ENCODE assay signal across 9 cellular contexts in the genomic region with DNA sequence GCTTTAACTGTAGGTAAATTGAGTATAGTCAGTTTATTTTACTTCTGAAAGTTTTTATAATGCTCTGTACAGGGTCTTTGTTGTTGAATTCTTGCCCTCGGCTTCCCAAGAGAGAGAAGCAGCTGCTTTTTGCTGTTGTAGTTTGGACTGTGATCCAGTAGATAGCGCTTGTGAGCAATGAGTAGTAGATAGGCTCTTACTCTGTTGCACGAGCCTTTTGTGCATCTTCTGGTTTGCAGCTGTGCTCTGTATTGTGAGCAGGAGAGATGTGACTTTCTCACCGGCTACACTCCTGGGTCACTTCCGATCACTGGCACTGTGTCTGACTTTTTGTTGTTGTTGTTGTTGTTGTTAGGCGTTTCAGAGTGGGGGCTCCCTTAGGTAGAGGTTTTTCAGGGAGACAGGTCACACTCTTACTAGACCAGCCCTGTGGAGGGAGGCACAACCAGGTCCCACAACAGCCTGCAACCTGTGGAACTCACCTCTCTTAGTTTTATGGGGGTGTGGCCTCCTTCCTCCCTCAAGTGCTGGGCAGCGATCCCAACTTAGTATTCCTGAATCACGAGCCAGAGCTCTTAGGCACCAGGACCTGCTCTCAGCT.
A peak's percentile ranks its signal among the peaks of the same experiment; 100 is the strongest.
DNase-seq lines count a peak whose midpoint lies in the region; ATAC-seq and TF ChIP-seq lines count a peak whose summit lies in the region.
"Had no signal": no experiment of that assay in that cellular context is flagged by ENCODE, and none has a peak within 500 bp of the region (broad histone marks: within the 10 kb centered on the region; RNA-seq: fewer than 3 reads in every experiment).

No MANE protein-coding gene starts in this region.

- H3K27me3 Mint-ChIP-seq in nephron progenitor cell (ENCODE audit: low read depth, poor library complexity), result no peaks in the 10 kb centered on the region
- H3K27me3 Mint-ChIP-seq in stimulated activated naive CD8-positive, alpha-beta T cell treated with anti-CD3 and anti-CD28 coated beads, Interleukin-15, amount 100 ng/mL, for 72 hours, result no peaks in the 10 kb centered on the region
- H3K27me3 Mint-ChIP-seq: naive B cell had no signal

- no peak for ATAC-seq in stimulated activated naive CD8-positive, alpha-beta T cell treated with anti-CD3 and anti-CD28 coated beads, Interleukin-15, amount 100 ng/mL, for 72 hours

- H3K9ac ChIP-seq in adipocyte (ENCODE audit: low read length), result no peak overlapping the region

- no peak overlapping the region for H3K4me3 Mint-ChIP-seq in nephron progenitor cell
- H3K4me3 Mint-ChIP-seq in stimulated activated naive CD8-positive, alpha-beta T cell treated with anti-CD3 and anti-CD28 coated beads, Interleukin-15, amount 100 ng/mL, for 72 hours, result no peak overlapping the region
- H3K4me3 Mint-ChIP-seq: naive B cell had no signal

- H3K4me1 Mint-ChIP-seq in nephron progenitor cell, result no peaks in the 10 kb centered on the region
- no peaks in the 10 kb centered on the region for H3K4me1 Mint-ChIP-seq in stimulated activated naive CD8-positive, alpha-beta T cell treated with anti-CD3 and anti-CD28 coated beads, Interleukin-15, amount 100 ng/mL, for 72 hours
- H3K4me1 Mint-ChIP-seq: naive B cell had no signal

- no peak overlapping the region for H3K27ac Mint-ChIP-seq in nephron progenitor cell
- H3K27ac Mint-ChIP-seq in stimulated activated naive CD8-positive, alpha-beta T cell treated with anti-CD3 and anti-CD28 coated beads, Interleukin-15, amount 100 ng/mL, for 72 hours, result no peak overlapping the region
- H3K27ac Mint-ChIP-seq: naive B cell had no signal

- H3K4me1 ChIP-seq in adipocyte (ENCODE audit: control insufficient read depth, insufficient read depth, low read length), result no peaks in the 10 kb centered on the region

- in situ Hi-C loops in GM13977 (cut with MboI; ENCODE audit: low pct_unique_long_range_greater_than_20kb, low sequenced_read_pairs, unreplicated experiment), result no loop called here

- DNase-seq in GM13977 (ENCODE audit: low spot score), result peak; percentile 9
- DNase-seq in H4 (ENCODE audit: low spot score), result peak; percentile 63
- DNase-seq in Kasumi-1 (lab: John Stamatoyannopoulos, UW), result peak; percentile 84 to 87
- DNase-seq in adipocyte (ENCODE audit: low read depth), result peak; percentile 71
- peak; percentile 34 for DNase-seq in nephron progenitor cell
- no peak for DNase-seq in NCI-H2196 treated with DMSO at 0.1 percent for 48 hours (lab: John Stamatoyannopoulos, UW; ENCODE audit: unreplicated experiment)
- no peak for DNase-seq in activated naive CD4-positive, alpha-beta T cell treated with Interleukin-2 at 50 U/mL for 16 hours
- no peak for DNase-seq in stimulated activated naive CD8-positive, alpha-beta T cell treated with anti-CD3 and anti-CD28 coated beads, Interleukin-15, amount 100 ng/mL, for 72 hours
- DNase-seq: naive B cell had no signal

- TF ChIP-seq CTCF in GM13977 (IDR thresholded peaks at IDR 0.05; ENCODE audit: extremely low read depth, insufficient read depth, missing control alignments) (peak; percentile 68), nephron progenitor cell (IDR thresholded peaks at IDR 0.05) (peak; percentile 66)

- no peak overlapping the region for H3K4me3 ChIP-seq in adipocyte (ENCODE audit: low read length)

- peaks cover 7% of the 10 kb centered on the region for H3K9me3 Mint-ChIP-seq in nephron progenitor cell
- peaks cover 9 to 13% of the 10 kb centered on the region in 2 donors for H3K9me3 Mint-ChIP-seq in stimulated activated naive CD8-positive, alpha-beta T cell treated with anti-CD3 and anti-CD28 coated beads, Interleukin-15, amount 100 ng/mL, for 72 hours
- H3K9me3 Mint-ChIP-seq: naive B cell had no signal

- no peaks in the 10 kb centered on the region for H3K9me3 ChIP-seq in adipocyte (ENCODE audit: control insufficient read depth, low read length)

- H3K36me3 ChIP-seq in adipocyte (ENCODE audit: control insufficient read depth, insufficient read depth, low read length, severe bottlenecking), result no peaks in the 10 kb centered on the region

- no peaks in the 10 kb centered on the region for H3K36me3 Mint-ChIP-seq in nephron progenitor cell (ENCODE audit: low read depth)
- H3K36me3 Mint-ChIP-seq: naive B cell had no signal

- H3K27me3 ChIP-seq in adipocyte (replicated peaks; ENCODE audit: control insufficient read depth, insufficient read depth, low read length), result no peaks in the 10 kb centered on the region

Comparison
In these comparisons a context has a peak if more than half of its experiments do, and no peak if none do; other contexts are left out.
1. DNase-seq: peak in GM13977 (single experiment), H4 (single experiment), Kasumi-1 (2 of 2), adipocyte (single experiment) and nephron progenitor cell (single experiment); none in NCI-H2196 treated with DMSO at 0.1 percent for 48 hours (single experiment), activated naive CD4-positive, alpha-beta T cell treated with Interleukin-2 at 50 U/mL for 16 hours (single experiment) and stimulated activated naive CD8-positive, alpha-beta T cell treated with anti-CD3 and anti-CD28 coated beads, Interleukin-15, amount 100 ng/mL, for 72 hours (0 of 2).